ENCODE assay signal across 26 cellular contexts in the genomic region with DNA sequence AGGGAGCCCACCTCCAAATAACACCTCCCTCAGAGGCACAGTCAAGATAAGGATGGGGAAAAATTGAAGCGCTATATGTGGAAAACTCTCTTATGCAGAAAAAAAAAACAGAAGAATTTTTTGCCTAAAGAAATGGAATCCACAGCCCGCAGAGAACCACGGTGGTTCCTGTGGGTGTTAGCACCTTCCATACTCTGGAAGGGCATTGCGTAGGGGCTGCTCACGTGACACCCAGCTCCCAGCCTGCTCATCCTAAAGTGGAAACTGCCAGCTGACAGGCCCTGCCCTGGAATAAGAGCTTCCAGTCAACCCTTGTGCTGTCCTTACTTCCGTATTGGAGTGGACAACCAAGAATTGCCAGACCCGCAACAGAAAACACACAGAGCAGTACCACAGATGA.
"Had no signal": no experiment of that assay in that cellular context is flagged by ENCODE, and none has a peak within 500 bp of the region (broad histone marks: within the 10 kb centered on the region; RNA-seq: fewer than 3 reads in every experiment).

No MANE protein-coding gene starts in this region.

- DNase-seq: activated CD4-positive, alpha-beta memory T cell treated with anti-CD3 and anti-CD28 coated beads for 36 hours; activated CD4-positive, alpha-beta T cell treated with anti-CD3 and anti-CD28 coated beads, Interleukin-2, amount 10 ng/mL, durations not matched to agents 24 days and 14 days; activated CD4-positive, CD25-positive, alpha-beta regulatory T cell treated with anti-CD3 and anti-CD28 coated beads, Interleukin-2, amount 50 U/mL, for 72 hours; activated CD8-positive, alpha-beta memory T cell treated with anti-CD3 and anti-CD28 coated beads, Interleukin-2, amount 50 U/mL, for 4 hours; activated effector memory CD4-positive, alpha-beta T cell treated with anti-CD3 and anti-CD28 coated beads, Interleukin-2, amount 50 U/mL, for 16 hours; activated naive CD4-positive, alpha-beta T cell treated with anti-CD3 and anti-CD28 coated beads, Interleukin-2, amount 10 ng/mL, durations not matched to agents 7 days and 5 days; activated naive CD8-positive, alpha-beta T cell treated with anti-CD3 and anti-CD28 coated beads, Interleukin-2, amount 10 ng/mL, durations not matched to agents 7 days and 5 days; activated T-cell treated with anti-CD3 and anti-CD28 coated beads, Interleukin-2, amount 50 U/mL, for 1 hour; brain microvascular endothelial cell; dermis blood vessel endothelial cell; effector CD4-positive, alpha-beta T cell; foreskin keratinocyte; heart right ventricle; left ventricle myocardium superior; naive B cell; pancreas; sigmoid colon; small intestine; stimulated activated CD4-positive, alpha-beta T cell treated with anti-CD3 and anti-CD28 coated beads, Interleukin-4, amount 100 ng/mL, for 24 hours; stomach; T-helper 9 cell had no signal

- H3K27me3 ChIP-seq: brain microvascular endothelial cell, pancreas, sigmoid colon, suprapubic skin had no signal

- H3K4me1 ChIP-seq: esophagus muscularis mucosa, foreskin keratinocyte, pancreas, prostate gland, sigmoid colon, stomach, suprapubic skin, tibial artery had no signal

- ATAC-seq: foreskin keratinocyte; pancreas; stimulated activated effector memory CD8-positive, alpha-beta T cell treated with anti-CD3 and anti-CD28 coated beads, Interleukin-12 subunit alpha, Interleukin-12 subunit beta, amount 100 ng/mL, for 72 hours had no signal

- H3K27ac ChIP-seq: brain microvascular endothelial cell, esophagus muscularis mucosa, foreskin keratinocyte, heart right ventricle, pancreas, prostate gland, sigmoid colon, stomach, suprapubic skin, tibial artery had no signal

- H3K9me3 ChIP-seq: esophagus muscularis mucosa, heart right ventricle, pancreas, prostate gland, sigmoid colon, stomach, suprapubic skin, tibial artery had no signal

- H3K36me3 ChIP-seq: brain microvascular endothelial cell, esophagus muscularis mucosa, heart right ventricle, pancreas, prostate gland, sigmoid colon, stomach, suprapubic skin, tibial artery had no signal

- H3K4me3 ChIP-seq: esophagus muscularis mucosa, heart right ventricle, pancreas, prostate gland, sigmoid colon, stomach, suprapubic skin, tibial artery had no signal
